ENCODE assay signal across 23 cellular contexts in genomic region chr4:49516796-49517195, GRCh38.
"Had no signal": no experiment of that assay in that cellular context is flagged by ENCODE, and none has a peak within 500 bp of the region (broad histone marks: within the 10 kb centered on the region; RNA-seq: fewer than 3 reads in every experiment).

No MANE protein-coding gene starts in this region.

- H3K27ac Mint-ChIP-seq: memory B cell, naive B cell, nephron had no signal

- H3K27ac ChIP-seq: dorsolateral prefrontal cortex, epithelial cell of prostate, esophagus squamous epithelium, gastroesophageal sphincter, psoas muscle, stomach, thoracic aorta, transverse colon had no signal

- DNase-seq: caudate nucleus; cortex of kidney; dorsolateral prefrontal cortex; effector CD8-positive, alpha-beta T cell; esophagus squamous epithelium; foreskin fibroblast; glutamatergic neuron; naive B cell; retina; small intestine; stimulated activated CD4-positive, alpha-beta T cell treated with anti-CD3 and anti-CD28 coated beads, Interleukin-12 subunit alpha, Interleukin-12 subunit beta, amount 100 ng/mL, for 4 hours; stimulated activated naive CD4-positive, alpha-beta T cell; stomach; substantia nigra; transverse colon had no signal

- H3K4me3 Mint-ChIP-seq: memory B cell, nephron had no signal

- ATAC-seq: gastroesophageal sphincter, psoas muscle had no signal

- FAIRE-seq: endometrium, keratinocyte, small intestine had no signal

- H3K27me3 Mint-ChIP-seq: memory B cell, naive B cell had no signal

- H3K4me3 ChIP-seq: dorsolateral prefrontal cortex, esophagus squamous epithelium, gastroesophageal sphincter, psoas muscle, stomach, thoracic aorta, transverse colon had no signal

- H3K4me1 ChIP-seq: esophagus squamous epithelium, gastroesophageal sphincter, psoas muscle, stomach, transverse colon had no signal

- H3K36me3 Mint-ChIP-seq: memory B cell had no signal

- H3K4me1 Mint-ChIP-seq: memory B cell, nephron had no signal

- H3K36me3 ChIP-seq: esophagus squamous epithelium, gastroesophageal sphincter, stomach, thoracic aorta, transverse colon had no signal
